Comparison of ENCODE assay signal across 12 cellular contexts in the genomic region with DNA sequence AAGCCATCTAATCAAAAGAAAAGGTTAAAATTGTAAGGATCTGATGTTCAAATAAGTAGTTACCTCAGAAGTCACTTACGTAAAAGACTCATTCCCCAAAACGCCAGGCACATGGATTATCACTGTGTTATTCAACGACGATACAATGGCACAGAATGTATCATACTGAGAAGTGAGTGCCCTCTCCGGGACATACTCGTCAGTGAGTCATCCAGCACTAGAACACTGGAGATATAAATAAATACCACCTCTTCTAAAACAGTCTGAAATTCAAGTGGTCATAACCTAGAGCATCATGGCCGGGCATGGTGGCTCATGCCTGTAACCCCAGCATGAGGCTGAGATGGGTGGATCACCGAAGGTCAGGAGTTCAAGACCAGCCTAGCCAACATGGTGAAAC. TPM values are rescaled to one million over a fixed set of nuclear protein-coding genes. Genes with fewer than 3 reads are reported as not detected.
DNase-seq lines count a peak whose midpoint lies in the region; ATAC-seq and TF ChIP-seq lines count a peak whose summit lies in the region.
"Had no signal": no experiment of that assay in that cellular context is flagged by ENCODE, and none has a peak within 500 bp of the region (broad histone marks: within the 10 kb centered on the region; RNA-seq: fewer than 3 reads in every experiment).

No MANE protein-coding gene starts in this region.

- ATAC-seq in Right ventricle myocardium inferior (peak; percentile 94), HG02678 (IDR thresholded peaks at IDR 0.05; ENCODE audit: unreplicated experiment) (no peak), GM18868 (IDR thresholded peaks at IDR 0.05; ENCODE audit: unreplicated experiment) (no peak)

- no peak overlapping the region for H3K4me3 ChIP-seq in cardiac fibroblast (replicated peaks in 1 of 2; ENCODE audit: low read depth in 2 of 2, low read length in 2 of 2)

- no peak for DNase-seq in Right ventricle myocardium inferior (ENCODE audit: missing footprints)
- DNase-seq in cardiac septum (ENCODE audit: low spot score): no peak
- DNase-seq in cardiac fibroblast (ENCODE audit: low read depth in 2 of 2): peak; percentile 73 to 92
- DNase-seq in kidney glomerular epithelial cell (lab: John Stamatoyannopoulos, UW): peak; percentile 8
- DNase-seq in AML-193 (lab: John Stamatoyannopoulos, UW): no peak
- no peak for DNase-seq in NCI-H1092 treated with DMSO at 0.1 percent for 48 hours (lab: John Stamatoyannopoulos, UW)
- DNase-seq: activated CD8-positive, alpha-beta memory T cell treated with anti-CD3 and anti-CD28 coated beads for 24 hours; SHP77 treated with DMSO at 0.1 percent for 48 hours; stimulated activated CD4-positive, alpha-beta T cell treated with anti-CD3 and anti-CD28 coated beads, Interleukin-4, amount 100 ng/mL, for 24 hours had no signal

- intact Hi-C loops in Right ventricle myocardium inferior (cut with DNase I) (loop anchor here (5.0 kb wide), 1 partner anchor 37 kb away; no protein-coding TSS in a partner anchor), cardiac septum (cut with DNase I) (no loop called here)

- TF ChIP-seq CTCF in cardiac fibroblast (IDR thresholded peaks at IDR 0.05; ENCODE audit: low read depth, low read length): no peak

RNA-seq across cellular contexts. Expression of gene USP31, which starts 24.9 kb away (rescaled TPM):
- total RNA-seq in Right ventricle myocardium inferior (26.8 TPM), cardiac septum (21.6 TPM)

RNA-seq across cellular contexts. Expression of gene SCNN1G, which starts 58.2 kb away (rescaled TPM):
- total RNA-seq in Right ventricle myocardium inferior: 0.30 TPM
- total RNA-seq in cardiac septum: not detected
- total RNA-seq: mononuclear cell had no signal

Comparison
In these comparisons a context has a peak if more than half of its experiments do, and no peak if none do; other contexts are left out.
1. DNase-seq: peak in cardiac fibroblast (2 of 2) and kidney glomerular epithelial cell (single experiment); none in Right ventricle myocardium inferior (single experiment), cardiac septum (single experiment), AML-193 (0 of 2) and NCI-H1092 treated with DMSO at 0.1 percent for 48 hours (single experiment).